In genomic region chr7:157500171-157500960, GRCh38 we compare ENCODE assay signal across 19 cellular contexts.
DNase-seq lines count a peak whose midpoint lies in the region; ATAC-seq and TF ChIP-seq lines count a peak whose summit lies in the region.
"Had no signal": no experiment of that assay in that cellular context is flagged by ENCODE, and none has a peak within 500 bp of the region (broad histone marks: within the 10 kb centered on the region; RNA-seq: fewer than 3 reads in every experiment).

No MANE protein-coding gene starts in this region.

- peaks cover 17% of the 10 kb centered on the region for H3K9me3 Mint-ChIP-seq in activated CD8-positive, alpha-beta T cell treated with anti-CD3 and anti-CD28 coated beads, Interleukin-2, amount 10 ng/mL, durations not matched to agents 7 days and 5 days (ENCODE audit: insufficient read depth)
- peaks cover 4% of the 10 kb centered on the region for H3K9me3 Mint-ChIP-seq in activated CD8-positive, alpha-beta T cell treated with anti-CD3 and anti-CD28 coated beads for 36 hours
- H3K9me3 Mint-ChIP-seq: natural killer cell treated with Interleukin-12 subunit alpha and Interleukin-12 subunit beta and Interleukin-15 and Interleukin-18, amount 100 ng/mL, for 72 hours; stimulated activated memory B cell treated with anti-CD40 and anti-IgM and Interleukin-4, amounts not matched to agents 10 μg/mL and 1 μg/mL and 100 μg/mL, for 72 hours had no signal

- H3K27ac Mint-ChIP-seq in activated CD8-positive, alpha-beta T cell treated with anti-CD3 and anti-CD28 coated beads, Interleukin-2, amount 10 ng/mL, durations not matched to agents 7 days and 5 days: peak overlapping the region; percentile 57
- no peak overlapping the region for H3K27ac Mint-ChIP-seq in activated CD8-positive, alpha-beta T cell treated with anti-CD3 and anti-CD28 coated beads for 36 hours
- H3K27ac Mint-ChIP-seq: natural killer cell treated with Interleukin-12 subunit alpha and Interleukin-12 subunit beta and Interleukin-15 and Interleukin-18, amount 100 ng/mL, for 72 hours; stimulated activated memory B cell treated with anti-CD40 and anti-IgM and Interleukin-4, amounts not matched to agents 10 μg/mL and 1 μg/mL and 100 μg/mL, for 72 hours had no signal

- CTCF ChIA-PET in activated CD8-positive, alpha-beta T cell treated with anti-CD3 and anti-CD28 coated beads, Interleukin-2, amount 10 ng/mL, durations not matched to agents 7 days and 5 days (lab: Charles Lee): no interaction called here
- CTCF ChIA-PET in activated CD8-positive, alpha-beta T cell treated with anti-CD3 and anti-CD28 coated beads for 36 hours (lab: Charles Lee): no interaction called here

- peaks cover 28% of the 10 kb centered on the region for H3K4me1 Mint-ChIP-seq in activated CD8-positive, alpha-beta T cell treated with anti-CD3 and anti-CD28 coated beads, Interleukin-2, amount 10 ng/mL, durations not matched to agents 7 days and 5 days (ENCODE audit: low read depth)
- peaks cover 33% of the 10 kb centered on the region for H3K4me1 Mint-ChIP-seq in activated CD8-positive, alpha-beta T cell treated with anti-CD3 and anti-CD28 coated beads for 36 hours (ENCODE audit: low read depth)

- ATAC-seq in activated CD8-positive, alpha-beta T cell treated with anti-CD3 and anti-CD28 coated beads, Interleukin-2, amount 10 ng/mL, durations not matched to agents 7 days and 5 days: no peak
- ATAC-seq in activated CD8-positive, alpha-beta T cell treated with anti-CD3 and anti-CD28 coated beads for 36 hours: no peak
- ATAC-seq: mucosa of descending colon; natural killer cell treated with Interleukin-12 subunit alpha and Interleukin-12 subunit beta and Interleukin-15 and Interleukin-18, amount 100 ng/mL, for 72 hours; stimulated activated memory B cell treated with anti-CD40 and anti-IgM and Interleukin-4, amounts not matched to agents 10 μg/mL and 1 μg/mL and 100 μg/mL, for 72 hours had no signal

- no peak for TF ChIP-seq CTCF in activated CD8-positive, alpha-beta T cell treated with anti-CD3 and anti-CD28 coated beads for 36 hours (IDR thresholded peaks at IDR 0.05)

- peaks cover 16% of the 10 kb centered on the region for H3K36me3 Mint-ChIP-seq in activated CD8-positive, alpha-beta T cell treated with anti-CD3 and anti-CD28 coated beads, Interleukin-2, amount 10 ng/mL, durations not matched to agents 7 days and 5 days (ENCODE audit: low read depth)
- H3K36me3 Mint-ChIP-seq in activated CD8-positive, alpha-beta T cell treated with anti-CD3 and anti-CD28 coated beads for 36 hours (ENCODE audit: low read depth): no peaks in the 10 kb centered on the region
- H3K36me3 Mint-ChIP-seq: CD4-positive, CD25-positive, alpha-beta regulatory T cell; natural killer cell treated with Interleukin-12 subunit alpha and Interleukin-12 subunit beta and Interleukin-15 and Interleukin-18, amount 100 ng/mL, for 72 hours; stimulated activated memory B cell treated with anti-CD40 and anti-IgM and Interleukin-4, amounts not matched to agents 10 μg/mL and 1 μg/mL and 100 μg/mL, for 72 hours had no signal

- POLR2A ChIA-PET in activated CD8-positive, alpha-beta T cell treated with anti-CD3 and anti-CD28 coated beads, Interleukin-2, amount 10 ng/mL, durations not matched to agents 7 days and 5 days (lab: Charles Lee): no interaction called here
- POLR2A ChIA-PET in activated CD8-positive, alpha-beta T cell treated with anti-CD3 and anti-CD28 coated beads for 36 hours (lab: Charles Lee): no interaction called here

- H3K4me3 Mint-ChIP-seq in activated CD8-positive, alpha-beta T cell treated with anti-CD3 and anti-CD28 coated beads, Interleukin-2, amount 10 ng/mL, durations not matched to agents 7 days and 5 days: no peak overlapping the region
- no peak overlapping the region for H3K4me3 Mint-ChIP-seq in activated CD8-positive, alpha-beta T cell treated with anti-CD3 and anti-CD28 coated beads for 36 hours
- H3K4me3 Mint-ChIP-seq: CD4-positive, CD25-positive, alpha-beta regulatory T cell; natural killer cell treated with Interleukin-12 subunit alpha and Interleukin-12 subunit beta and Interleukin-15 and Interleukin-18, amount 100 ng/mL, for 72 hours; stimulated activated memory B cell treated with anti-CD40 and anti-IgM and Interleukin-4, amounts not matched to agents 10 μg/mL and 1 μg/mL and 100 μg/mL, for 72 hours had no signal

- no peak for DNase-seq in activated CD8-positive, alpha-beta T cell treated with anti-CD3 and anti-CD28 coated beads, Interleukin-2, amount 10 ng/mL, durations not matched to agents 7 days and 5 days
- DNase-seq in activated CD8-positive, alpha-beta T cell treated with anti-CD3 and anti-CD28 coated beads for 36 hours: no peak
- peak; percentile 2 for DNase-seq in stimulated activated CD4-positive, alpha-beta T cell treated with anti-CD3 and anti-CD28 coated beads, Interleukin-4, amount 100 ng/mL, for 24 hours
- DNase-seq in stimulated activated CD4-positive, alpha-beta T cell treated with anti-CD3 and anti-CD28 coated beads, Interleukin-1b, Interleukin-23, amount 100 ng/mL, for 48 hours: no peak
- DNase-seq in mesenteric fat pad (ENCODE audit: low spot score) (peak; percentile 80), ureter (ENCODE audit: low spot score) (peak; percentile 17), T-helper 1 cell (no peak), EL (no peak)
- DNase-seq: 8988T; activated CD4-positive, alpha-beta T cell treated with anti-CD3 and anti-CD28 coated beads for 1 hour; amniotic stem cell; brain microvascular endothelial cell; CD4-positive, CD25-positive, alpha-beta regulatory T cell; effector CD4-positive, alpha-beta T cell; mucosa of descending colon; NCI-H1694 treated with DMSO at 0.1 percent for 48 hours; stimulated activated CD4-positive, alpha-beta T cell treated with anti-CD3 and anti-CD28 coated beads, Interleukin-2, amount 100 ng/mL, for 48 hours had no signal

- intact Hi-C loops in activated CD8-positive, alpha-beta T cell treated with anti-CD3 and anti-CD28 coated beads for 36 hours (cut with micrococcal nuclease): no loop called here

- no peaks in the 10 kb centered on the region for H3K27me3 Mint-ChIP-seq in activated CD8-positive, alpha-beta T cell treated with anti-CD3 and anti-CD28 coated beads, Interleukin-2, amount 10 ng/mL, durations not matched to agents 7 days and 5 days (ENCODE audit: low read depth)
- H3K27me3 Mint-ChIP-seq in activated CD8-positive, alpha-beta T cell treated with anti-CD3 and anti-CD28 coated beads for 36 hours: no peaks in the 10 kb centered on the region

Comparison
In these comparisons a context has a peak if more than half of its experiments do, and no peak if none do; other contexts are left out.
1. DNase-seq: peak in stimulated activated CD4-positive, alpha-beta T cell treated with anti-CD3 and anti-CD28 coated beads, Interleukin-4, amount 100 ng/mL, for 24 hours (single experiment), mesenteric fat pad (single experiment) and ureter (single experiment); none in activated CD8-positive, alpha-beta T cell treated with anti-CD3 and anti-CD28 coated beads, Interleukin-2, amount 10 ng/mL, durations not matched to agents 7 days and 5 days (single experiment), activated CD8-positive, alpha-beta T cell treated with anti-CD3 and anti-CD28 coated beads for 36 hours (single experiment), stimulated activated CD4-positive, alpha-beta T cell treated with anti-CD3 and anti-CD28 coated beads, Interleukin-1b, Interleukin-23, amount 100 ng/mL, for 48 hours (single experiment), T-helper 1 cell (0 of 5) and EL (single experiment).